ENCODE assay signal across 20 cellular contexts in genomic region chr11:78694152-78694551, GRCh38.
"Had no signal": no experiment of that assay in that cellular context is flagged by ENCODE, and none has a peak within 500 bp of the region (broad histone marks: within the 10 kb centered on the region; RNA-seq: fewer than 3 reads in every experiment).

No MANE protein-coding gene starts in this region.

- H3K4me3 ChIP-seq: colonic mucosa, gastrocnemius medialis, heart right ventricle, mucosa of descending colon, ovary, right atrium auricular region, stomach, thoracic aorta, transverse colon had no signal

- H3K4me1 Mint-ChIP-seq: naive thymus-derived CD8-positive, alpha-beta T cell had no signal

- H3K27ac ChIP-seq: colonic mucosa, gastrocnemius medialis, heart right ventricle, ovary, right atrium auricular region, stomach, thoracic aorta, transverse colon had no signal

- DNase-seq: colonic mucosa; effector CD4-positive, alpha-beta T cell; endodermal cell; erythroblast; gastrocnemius medialis; heart right ventricle; hypothalamus; kidney glomerular epithelial cell; mucosa of descending colon; naive thymus-derived CD8-positive, alpha-beta T cell; ovary; small intestine; stimulated activated CD4-positive, alpha-beta T cell treated with anti-CD3 and anti-CD28 coated beads, Interleukin-12 subunit alpha, Interleukin-12 subunit beta, amount 100 ng/mL, for 4 hours; stimulated activated naive CD4-positive, alpha-beta T cell; stomach; substantia nigra; transverse colon had no signal

- H3K27me3 ChIP-seq: colonic mucosa, gastrocnemius medialis, ovary, right atrium auricular region had no signal

- H3K36me3 Mint-ChIP-seq: naive thymus-derived CD8-positive, alpha-beta T cell had no signal

- H3K36me3 ChIP-seq: colonic mucosa, gastrocnemius medialis, heart right ventricle, ovary, right atrium auricular region, stomach, thoracic aorta, transverse colon had no signal

- H3K9me3 ChIP-seq: colonic mucosa, gastrocnemius medialis, heart right ventricle, mucosa of descending colon, ovary, right atrium auricular region, stomach, thoracic aorta, transverse colon had no signal

- H3K4me1 ChIP-seq: colonic mucosa, gastrocnemius medialis, right atrium auricular region, stomach, transverse colon had no signal

- H3K27ac Mint-ChIP-seq: endodermal cell; naive thymus-derived CD8-positive, alpha-beta T cell had no signal

- H3K4me3 Mint-ChIP-seq: endodermal cell; naive thymus-derived CD8-positive, alpha-beta T cell; neural crest cell had no signal

- H3K9me3 Mint-ChIP-seq: endodermal cell; naive thymus-derived CD8-positive, alpha-beta T cell; neural crest cell had no signal

- ATAC-seq: gastrocnemius medialis; heart right ventricle; mucosa of descending colon; naive thymus-derived CD8-positive, alpha-beta T cell had no signal
